ENCODE assay signal across 10 cellular contexts in the genomic region with DNA sequence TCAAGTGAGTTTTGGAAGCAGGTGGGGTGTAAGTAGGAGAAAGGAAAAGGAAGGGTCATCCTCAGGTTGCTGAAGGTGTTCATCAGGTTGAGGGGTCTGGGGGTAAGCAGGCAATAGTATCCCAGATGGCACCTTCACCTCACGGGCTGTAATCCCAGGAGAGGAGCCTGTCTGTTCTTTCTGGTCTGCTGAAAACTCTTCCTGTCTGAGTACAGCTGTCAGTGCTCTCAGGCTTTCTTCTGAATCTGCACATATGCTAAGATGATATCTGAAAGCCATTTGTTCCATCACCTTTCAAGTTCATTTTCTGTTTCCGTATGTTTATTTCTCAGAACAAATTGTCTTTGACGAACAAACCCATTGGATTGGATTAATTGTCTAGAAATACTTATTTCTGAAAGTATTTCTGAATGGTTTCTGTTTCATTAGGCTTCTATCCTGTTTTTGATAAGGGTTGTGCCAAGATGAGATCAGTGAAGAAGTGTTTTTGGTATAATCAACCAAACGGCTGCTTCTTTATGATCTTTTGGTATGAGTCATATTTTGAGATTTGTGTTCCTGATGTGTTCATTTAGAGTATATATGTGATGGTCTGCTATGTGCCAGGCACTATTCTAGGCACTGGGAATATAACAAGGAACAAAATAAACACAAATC. TPM values are rescaled to one million over a fixed set of nuclear protein-coding genes. Genes with fewer than 3 reads are reported as not detected.
DNase-seq lines count a peak whose midpoint lies in the region; ATAC-seq, FAIRE-seq and TF ChIP-seq lines count a peak whose summit lies in the region.
"Had no signal": no experiment of that assay in that cellular context is flagged by ENCODE, and none has a peak within 500 bp of the region (broad histone marks: within the 10 kb centered on the region; RNA-seq: fewer than 3 reads in every experiment).

No MANE protein-coding gene starts in this region.

- no peak overlapping the region for H3K4me3 Mint-ChIP-seq in CD8-positive, alpha-beta T cell

- no peak overlapping the region for H3K27ac Mint-ChIP-seq in CD8-positive, alpha-beta T cell

- ATAC-seq in CD8-positive, alpha-beta T cell, result peak; percentile 72
- ATAC-seq in GM19351 (IDR thresholded peaks at IDR 0.05; ENCODE audit: unreplicated experiment) (peak; percentile 73), HG03460 (IDR thresholded peaks at IDR 0.05; ENCODE audit: unreplicated experiment) (peak; percentile 54), HG03045 (IDR thresholded peaks at IDR 0.05; ENCODE audit: unreplicated experiment) (no peak), HG03439 (IDR thresholded peaks at IDR 0.05; ENCODE audit: unreplicated experiment) (no peak)
- ATAC-seq: gastroesophageal sphincter had no signal

- CTCF ChIA-PET in CD8-positive, alpha-beta T cell (lab: Charles Lee), result no interaction called here

- H3K9me3 ChIP-seq in CD8-positive, alpha-beta T cell (ENCODE audit: low read length), result no peaks in the 10 kb centered on the region
- H3K9me3 ChIP-seq: gastroesophageal sphincter had no signal

- intact Hi-C loops in CD8-positive, alpha-beta T cell (cut with DNase I, micrococcal nuclease), result loop anchor here in 1 of 2 experiments (5.0 kb wide), 1 partner anchor 166 kb away; no protein-coding TSS in a partner anchor

- peak overlapping the region; percentile 22 for H3K27ac ChIP-seq in CD8-positive, alpha-beta T cell (ENCODE audit: low read depth, low read length)
- H3K27ac ChIP-seq: gastroesophageal sphincter had no signal

- POLR2A ChIA-PET in CD8-positive, alpha-beta T cell (lab: Charles Lee), result no interaction called here

- H3K9me3 Mint-ChIP-seq in CD8-positive, alpha-beta T cell, result no peaks in the 10 kb centered on the region

- DNase-seq in CD8-positive, alpha-beta T cell, result no peak
- peak; percentile 13 for DNase-seq in fibroblast of peridontal ligament (ENCODE audit: extremely low read depth)
- DNase-seq in KBM-7, result no peak
- DNase-seq in HTR-8/SVneo (ENCODE audit: insufficient read length, low spot score), result no peak

- in situ Hi-C loops in KBM-7 (cut with MboI; ENCODE audit: low pct_unique_long_range_greater_than_20kb, low sequenced_read_pairs), result no loop called here

- H3K4me1 Mint-ChIP-seq in CD8-positive, alpha-beta T cell (ENCODE audit: low read depth), result peaks cover 11% of the 10 kb centered on the region

- FAIRE-seq in HTR-8/SVneo (lab: Jason Lieb, UNC), result no peak
- FAIRE-seq: H1 had no signal

- no peaks in the 10 kb centered on the region for H3K27me3 Mint-ChIP-seq in CD8-positive, alpha-beta T cell (ENCODE audit: low read depth)

- no peak overlapping the region for H3K4me3 ChIP-seq in CD8-positive, alpha-beta T cell (ENCODE audit: low read depth, low read length)
- H3K4me3 ChIP-seq: gastroesophageal sphincter had no signal

- H3K27me3 ChIP-seq in CD8-positive, alpha-beta T cell (ENCODE audit: insufficient read depth, low read length), result no peaks in the 10 kb centered on the region
- H3K27me3 ChIP-seq: gastroesophageal sphincter had no signal

- H3K36me3 Mint-ChIP-seq in CD8-positive, alpha-beta T cell, result peaks cover 22% of the 10 kb centered on the region

- TF ChIP-seq CTCF in CD8-positive, alpha-beta T cell (IDR thresholded peaks at IDR 0.05), result no peak

- no peaks in the 10 kb centered on the region for H3K36me3 ChIP-seq in CD8-positive, alpha-beta T cell (ENCODE audit: insufficient read depth, low read length)

- H3K4me1 ChIP-seq in CD8-positive, alpha-beta T cell (ENCODE audit: insufficient read depth, low read length), result peaks cover 37% of the 10 kb centered on the region

RNA-seq across cellular contexts. Expression of a gene that starts 13.3 kb away (rescaled TPM):
- 10 to 100 TPM; 24.6 to 25.1 TPM for total RNA-seq in CD8-positive, alpha-beta T cell

RNA-seq across cellular contexts. Expression of a gene that starts 45.7 kb away (rescaled TPM):
- 10 to 100 TPM; 36.4 to 38.5 TPM for total RNA-seq in CD8-positive, alpha-beta T cell

RNA-seq across cellular contexts. Expression of a gene that starts 55.5 kb away (rescaled TPM):
- under 1 TPM; 0.14 TPM for total RNA-seq in CD8-positive, alpha-beta T cell

Comparison
In these comparisons a context has a peak if more than half of its experiments do, and no peak if none do; other contexts are left out.
1. ATAC-seq: peak in CD8-positive, alpha-beta T cell (single experiment), GM19351 (single experiment) and HG03460 (single experiment); none in HG03045 (single experiment) and HG03439 (single experiment).